23 cellular contexts compared by ENCODE assay signal in genomic region chr7:132083126-132084123, GRCh38.
"Had no signal": no experiment of that assay in that cellular context is flagged by ENCODE, and none has a peak within 500 bp of the region (broad histone marks: within the 10 kb centered on the region; RNA-seq: fewer than 3 reads in every experiment).

No MANE protein-coding gene starts in this region.

- H3K9me3 Mint-ChIP-seq: naive thymus-derived CD8-positive, alpha-beta T cell; stimulated activated memory B cell treated with anti-CD40 and anti-IgM and Interleukin-4, amounts not matched to agents 10 μg/mL and 1 μg/mL and 100 μg/mL, for 72 hours; stimulated activated naive CD8-positive, alpha-beta T cell treated with anti-CD3 and anti-CD28 coated beads, Interleukin-15, amount 100 ng/mL, for 72 hours had no signal

- ATAC-seq: esophagus mucosa; heart right ventricle; mucosa of descending colon; naive thymus-derived CD8-positive, alpha-beta T cell; sciatic nerve; stimulated activated memory B cell treated with anti-CD40 and anti-IgM and Interleukin-4, amounts not matched to agents 10 μg/mL and 1 μg/mL and 100 μg/mL, for 72 hours; stimulated activated naive CD8-positive, alpha-beta T cell treated with anti-CD3 and anti-CD28 coated beads, Interleukin-15, amount 100 ng/mL, for 72 hours had no signal

- H3K36me3 Mint-ChIP-seq: naive thymus-derived CD8-positive, alpha-beta T cell; stimulated activated memory B cell treated with anti-CD40 and anti-IgM and Interleukin-4, amounts not matched to agents 10 μg/mL and 1 μg/mL and 100 μg/mL, for 72 hours had no signal

- H3K4me3 ChIP-seq: dorsolateral prefrontal cortex, heart right ventricle, mucosa of descending colon, spleen, thoracic aorta, transverse colon had no signal

- H3K27ac Mint-ChIP-seq: stimulated activated memory B cell treated with anti-CD40 and anti-IgM and Interleukin-4, amounts not matched to agents 10 μg/mL and 1 μg/mL and 100 μg/mL, for 72 hours; stimulated activated naive CD8-positive, alpha-beta T cell treated with anti-CD3 and anti-CD28 coated beads, Interleukin-15, amount 100 ng/mL, for 72 hours had no signal

- H3K79me2 ChIP-seq: parathyroid adenoma had no signal

- H2AFZ ChIP-seq: parathyroid adenoma had no signal

- H3K27ac ChIP-seq: dorsolateral prefrontal cortex, heart right ventricle, parathyroid adenoma, spleen, thoracic aorta, transverse colon had no signal

- H3K4me1 ChIP-seq: parathyroid adenoma had no signal

- H3K27me3 ChIP-seq: heart right ventricle, spleen, transverse colon had no signal

- H3K36me3 ChIP-seq: heart right ventricle, spleen, thoracic aorta, transverse colon had no signal

- H3K9me3 ChIP-seq: heart right ventricle, mucosa of descending colon, spleen, thoracic aorta, transverse colon had no signal

- H3K4me3 Mint-ChIP-seq: naive thymus-derived CD8-positive, alpha-beta T cell; stimulated activated memory B cell treated with anti-CD40 and anti-IgM and Interleukin-4, amounts not matched to agents 10 μg/mL and 1 μg/mL and 100 μg/mL, for 72 hours; stimulated activated naive CD8-positive, alpha-beta T cell treated with anti-CD3 and anti-CD28 coated beads, Interleukin-15, amount 100 ng/mL, for 72 hours had no signal

- H3K9ac ChIP-seq: parathyroid adenoma had no signal

- H3K4me1 Mint-ChIP-seq: naive thymus-derived CD8-positive, alpha-beta T cell; stimulated activated memory B cell treated with anti-CD40 and anti-IgM and Interleukin-4, amounts not matched to agents 10 μg/mL and 1 μg/mL and 100 μg/mL, for 72 hours; stimulated activated naive CD8-positive, alpha-beta T cell treated with anti-CD3 and anti-CD28 coated beads, Interleukin-15, amount 100 ng/mL, for 72 hours had no signal

- DNase-seq: cortex of kidney; effector CD8-positive, alpha-beta T cell; heart right ventricle; hypothalamus; kidney glomerular epithelial cell; mucosa of descending colon; naive thymus-derived CD8-positive, alpha-beta T cell; spleen; stimulated activated CD4-positive, alpha-beta T cell treated with anti-CD3 and anti-CD28 coated beads, Interleukin-15, amount 100 ng/mL, for 24 hours; stimulated activated CD4-positive, alpha-beta T cell treated with anti-CD3 and anti-CD28 coated beads, Interleukin-1b, Interleukin-23, amount 100 ng/mL, for 48 hours; stimulated activated CD4-positive, alpha-beta T cell treated with anti-CD3 and anti-CD28 coated beads, Interleukin-4, amount 100 ng/mL, for 24 hours; stimulated activated naive CD8-positive, alpha-beta T cell treated with anti-CD3 and anti-CD28 coated beads, Interleukin-15, amount 100 ng/mL, for 72 hours; substantia nigra; transverse colon had no signal

- FAIRE-seq: endometrium, frontal cortex, islet of Langerhans had no signal
